ENCODE assay signal across 8 cellular contexts in the genomic region with DNA sequence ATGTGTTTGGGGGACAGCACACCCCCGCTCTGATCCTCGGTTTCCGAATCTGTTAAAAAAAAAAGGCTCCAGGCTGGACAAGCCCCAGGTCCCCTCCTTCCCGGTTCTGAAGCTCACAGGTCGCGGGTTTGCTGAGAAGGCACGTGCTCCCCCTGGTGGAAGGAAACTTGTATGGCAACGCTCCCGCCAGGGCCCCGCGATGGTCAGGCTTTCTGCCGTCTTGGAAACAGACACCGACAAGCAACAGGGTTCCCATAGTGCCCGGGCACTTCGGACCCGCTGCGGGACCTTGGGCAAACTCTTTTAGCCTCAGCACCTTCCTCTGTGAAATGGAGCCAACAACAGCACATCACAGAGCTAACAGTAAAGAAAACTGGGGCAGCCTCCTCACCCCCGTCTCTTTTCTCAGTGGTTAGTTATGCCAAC.
DNase-seq lines count a peak whose midpoint lies in the region; ATAC-seq, FAIRE-seq and TF ChIP-seq lines count a peak whose summit lies in the region.

No MANE protein-coding gene starts in this region.

- no peak overlapping the region for H3K4me3 ChIP-seq in cardiac fibroblast (replicated peaks in 1 of 2; ENCODE audit: low read depth in 2 of 2, low read length in 2 of 2)

- no peak for ATAC-seq in GM19397 (IDR thresholded peaks at IDR 0.05; ENCODE audit: unreplicated experiment)

- peak; percentile 73 for FAIRE-seq in GM19239 (lab: Jason Lieb, UNC)

- DNase-seq in GM19239 (ENCODE audit: insufficient read length, low spot score), result peak; percentile 72
- peak; percentile 54 for DNase-seq in NCI-H226
- DNase-seq in activated CD4-positive, CD25-positive, alpha-beta regulatory T cell (lab: John Stamatoyannopoulos, UW), result peak; percentile 31 to 48 (median 44)
- DNase-seq in cardiac fibroblast (ENCODE audit: low read depth in 2 of 2), result peak; percentile 74 to 79
- DNase-seq in kidney glomerular epithelial cell (lab: John Stamatoyannopoulos, UW), result peak; percentile 25
- peak; percentile 32 for DNase-seq in stimulated activated CD4-positive, alpha-beta T cell treated with anti-CD3 and anti-CD28 coated beads, Interleukin-2, amount 100 ng/mL, for 4 hours (ENCODE audit: low read depth)

- TF ChIP-seq CTCF in 22Rv1 (IDR thresholded peaks at IDR 0.05) (peak; percentile 90), cardiac fibroblast (IDR thresholded peaks at IDR 0.05; ENCODE audit: low read depth, low read length) (peak; percentile 90)

- H3K27ac ChIP-seq in 22Rv1, result no peak overlapping the region

Comparison
In these comparisons a context has a peak if more than half of its experiments do, and no peak if none do; other contexts are left out.
1. DNase-seq: peak in every context shown above with its lines; median percentile 76 in cardiac fibroblast; 72 in GM19239; 54 in NCI-H226; 44 in activated CD4-positive, CD25-positive, alpha-beta regulatory T cell; 32 in stimulated activated CD4-positive, alpha-beta T cell treated with anti-CD3 and anti-CD28 coated beads, Interleukin-2, amount 100 ng/mL, for 4 hours; 25 in kidney glomerular epithelial cell.